In the genomic region with DNA sequence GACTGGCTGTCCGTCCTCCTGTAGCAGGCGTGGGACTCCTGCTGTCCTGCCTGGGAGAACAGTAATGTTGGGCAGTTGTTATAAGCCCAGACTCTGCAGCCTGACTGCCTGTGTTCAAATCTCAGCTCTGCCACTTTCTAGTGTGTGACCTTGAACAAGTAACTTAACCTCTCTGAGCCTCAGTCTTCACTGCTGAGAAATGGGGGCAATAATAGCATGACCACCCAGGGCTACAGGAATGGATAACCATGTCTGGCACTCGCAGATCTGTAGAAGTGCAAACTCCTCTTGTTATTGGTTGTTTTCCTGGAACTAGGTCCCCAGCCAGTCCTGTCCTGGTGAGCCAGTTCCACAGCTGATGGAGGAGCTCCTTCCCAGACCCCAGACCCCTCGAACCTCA, we compare ENCODE assay signal across 25 cellular contexts.
"Had no signal": no experiment of that assay in that cellular context is flagged by ENCODE, and none has a peak within 500 bp of the region (broad histone marks: within the 10 kb centered on the region; RNA-seq: fewer than 3 reads in every experiment).

No MANE protein-coding gene starts in this region.

- FAIRE-seq: small intestine had no signal

- H3K79me2 ChIP-seq: parathyroid adenoma had no signal

- H3K27me3 ChIP-seq: ovary, sigmoid colon, thyroid gland, uterus had no signal

- H3K27ac ChIP-seq: neural progenitor cell, neutrophil, ovary, parathyroid adenoma, psoas muscle, sigmoid colon, stomach, thoracic aorta, transverse colon, upper lobe of right lung had no signal

- DNase-seq: naive thymus-derived CD4-positive, alpha-beta T cell; natural killer cell; nucleus accumbens; ovary; posterior cingulate gyrus; psoas muscle; right cardiac atrium; sigmoid colon; small intestine; stimulated activated CD4-positive, alpha-beta T cell treated with anti-CD3 and anti-CD28 coated beads, Interleukin-15, amount 100 ng/mL, for 24 hours; stimulated activated CD4-positive, alpha-beta T cell treated with anti-CD3 and anti-CD28 coated beads, Interleukin-2, amount 100 ng/mL, for 24 hours; stimulated activated CD4-positive, alpha-beta T cell treated with anti-CD3 and anti-CD28 coated beads, Interleukin-2, amount 100 ng/mL, for 48 hours; stimulated activated CD4-positive, alpha-beta T cell treated with anti-CD3 and anti-CD28 coated beads, Interleukin-4, amount 100 ng/mL, for 24 hours; stimulated activated naive B cell treated with anti-CD40 and anti-IgM and Interleukin-4, amounts not matched to agents 10 μg/mL and 1 μg/mL and 100 μg/mL, for 72 hours; stimulated activated naive CD4-positive, alpha-beta T cell treated with Interleukin-2 at 50 U/mL for 16 hours; stomach; transverse colon; upper lobe of right lung; uterus had no signal

- H3K36me3 ChIP-seq: neural progenitor cell, neutrophil, ovary, sigmoid colon, stomach, thoracic aorta, thyroid gland, transverse colon, upper lobe of right lung, uterus had no signal

- ATAC-seq: naive thymus-derived CD4-positive, alpha-beta T cell; natural killer cell; psoas muscle; right cardiac atrium; stimulated activated effector memory CD8-positive, alpha-beta T cell treated with anti-CD3 and anti-CD28 coated beads, Interleukin-12 subunit alpha, Interleukin-12 subunit beta, amount 100 ng/mL, for 72 hours; stimulated activated naive B cell treated with anti-CD40 and anti-IgM and Interleukin-4, amounts not matched to agents 10 μg/mL and 1 μg/mL and 100 μg/mL, for 72 hours had no signal

- H3K4me1 ChIP-seq: parathyroid adenoma, upper lobe of right lung had no signal

- H3K4me2 ChIP-seq: neural progenitor cell had no signal

- H3K9me3 ChIP-seq: neutrophil, ovary, psoas muscle, sigmoid colon, stomach, thoracic aorta, thyroid gland, transverse colon, upper lobe of right lung, uterus had no signal

- H3K4me3 ChIP-seq: neural progenitor cell, ovary, psoas muscle, sigmoid colon, stomach, thoracic aorta, thyroid gland, transverse colon, upper lobe of right lung, uterus had no signal

- H3K9ac ChIP-seq: neural progenitor cell, parathyroid adenoma had no signal

- H2AFZ ChIP-seq: neural progenitor cell, parathyroid adenoma had no signal
